In the genomic region with DNA sequence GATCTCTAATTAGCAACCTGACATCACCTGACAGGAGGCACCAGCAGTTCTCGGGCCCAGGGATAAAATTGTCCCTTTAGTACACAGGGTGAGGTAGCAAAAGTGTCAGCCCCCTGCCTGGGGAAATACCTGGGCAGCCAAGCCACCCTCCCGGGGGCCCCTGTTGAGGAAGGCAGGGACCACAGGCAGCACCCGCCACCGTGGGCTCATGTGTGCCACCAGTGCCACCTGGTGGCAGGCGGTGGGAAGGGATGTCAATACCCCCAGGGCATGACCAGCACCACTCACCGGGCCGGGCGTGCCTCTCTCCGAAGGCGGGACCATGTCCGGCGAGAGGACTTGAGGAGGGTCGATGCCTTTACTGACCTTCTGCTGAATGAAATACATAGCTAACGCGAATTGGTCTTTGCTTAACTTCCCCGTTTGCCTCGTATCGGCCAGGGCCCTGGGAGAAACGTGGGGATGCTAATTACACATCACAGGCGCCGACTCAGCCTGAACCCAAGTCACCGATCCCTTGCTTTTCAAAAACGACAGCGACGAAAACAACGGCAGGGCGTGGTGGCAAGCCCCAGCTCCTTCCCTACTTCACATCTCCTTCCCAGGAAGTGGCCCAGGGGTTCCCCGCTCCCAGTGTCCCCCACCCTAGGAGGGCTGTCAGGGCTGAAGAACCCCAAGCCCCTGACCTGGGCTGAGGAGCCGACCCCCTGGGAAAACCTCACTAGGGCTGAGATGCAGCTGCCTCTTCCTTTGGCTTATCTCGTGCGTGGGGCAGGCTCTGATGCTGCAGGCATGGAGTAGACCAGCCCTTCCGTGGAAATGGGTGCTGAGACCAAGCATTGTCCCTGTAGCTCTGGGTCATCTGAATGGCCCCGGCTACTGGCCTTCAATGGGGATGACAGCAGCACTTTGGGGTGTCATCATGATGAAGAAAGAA, we compare ENCODE assay signal across 8 cellular contexts. TPM values are rescaled to one million over a fixed set of nuclear protein-coding genes. Genes with fewer than 3 reads are reported as not detected.
A peak's percentile ranks its signal among the peaks of the same experiment; 100 is the strongest.
DNase-seq lines count a peak whose midpoint lies in the region.

No MANE protein-coding gene starts in this region.

- DNase-seq in NCI-H345 (lab: John Stamatoyannopoulos, UW) (peak; percentile 28), NCI-H345 treated with DMSO at 0.1 percent for 48 hours (lab: John Stamatoyannopoulos, UW; ENCODE audit: unreplicated experiment) (no peak), NAMALWA (ENCODE audit: low spot score) (peak; percentile 85), dermis blood vessel endothelial cell (peak; percentile 81), lung microvascular endothelial cell (ENCODE audit: low read depth in 2 of 2) (peak; percentile 62 to 79), NCI-H128 (lab: John Stamatoyannopoulos, UW; ENCODE audit: unreplicated experiment) (no peak)
- peak; percentile 55 to 63 for DNase-seq in activated CD4-positive, alpha-beta T cell treated with anti-CD3 and anti-CD28 coated beads, Interleukin-2, amount 50 U/mL, for 4 hours
- DNase-seq in stimulated activated CD8-positive, alpha-beta memory T cell treated with anti-CD3 and anti-CD28 coated beads, Interleukin-2, amount 100 ng/mL, for 1 hour (ENCODE audit: low read depth in 2 of 2), result peak; percentile 31 to 47

RNA-seq across cellular contexts. Expression of a gene that starts 53.8 kb away (rescaled TPM):
- total RNA-seq in dermis blood vessel endothelial cell (8.7 and 11.8 TPM in 2 replicates), lung microvascular endothelial cell (5.9 and 6.7 TPM in 2 replicates)

Comparison
In these comparisons a context has a peak if more than half of its experiments do, and no peak if none do; other contexts are left out.
1. DNase-seq: peak in NCI-H345 (single experiment), NAMALWA (single experiment), activated CD4-positive, alpha-beta T cell treated with anti-CD3 and anti-CD28 coated beads, Interleukin-2, amount 50 U/mL, for 4 hours (2 of 2), dermis blood vessel endothelial cell (single experiment), lung microvascular endothelial cell (2 of 2) and stimulated activated CD8-positive, alpha-beta memory T cell treated with anti-CD3 and anti-CD28 coated beads, Interleukin-2, amount 100 ng/mL, for 1 hour (2 of 2); none in NCI-H345 treated with DMSO at 0.1 percent for 48 hours (single experiment) and NCI-H128 (single experiment).